8 cellular contexts compared by ENCODE assay signal in the genomic region with DNA sequence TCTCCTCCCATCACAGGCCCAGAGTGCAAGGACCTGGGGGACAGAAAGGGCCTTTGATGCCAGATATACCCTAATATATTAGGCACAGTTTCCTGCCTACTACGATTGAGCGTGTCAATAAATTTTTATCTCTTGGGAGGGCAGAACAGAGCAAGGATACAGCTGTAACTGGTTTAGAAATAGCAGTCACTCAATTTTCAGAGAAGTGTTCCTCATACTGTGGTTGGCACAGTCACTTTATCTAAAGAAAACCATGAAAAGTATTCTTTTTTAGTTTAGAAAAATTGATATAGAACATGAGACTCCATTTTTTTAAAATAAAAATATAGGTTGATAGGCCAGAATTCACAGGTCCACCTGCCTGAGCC. TPM values are rescaled to one million over a fixed set of nuclear protein-coding genes. Genes with fewer than 3 reads are reported as not detected.
DNase-seq lines count a peak whose midpoint lies in the region; ATAC-seq and TF ChIP-seq lines count a peak whose summit lies in the region.

No MANE protein-coding gene starts in this region.

- H3K4me1 Mint-ChIP-seq in endodermal cell: peaks cover 2% of the 10 kb centered on the region

- ATAC-seq in GM18907 (IDR thresholded peaks at IDR 0.05; ENCODE audit: unreplicated experiment): peak; percentile 12
- no peak for ATAC-seq in gastrocnemius medialis

- H3K4me3 ChIP-seq in HUES64 (ENCODE audit: low read length) (peak overlapping the region; percentile 87; the same call in 1 of the 2 replicates), endodermal cell (ENCODE audit: low read length) (peak overlapping the region; percentile 93), gastrocnemius medialis (peak overlapping the region; percentile 63 to 85 (median 76))

- TF ChIP-seq CTCF in endodermal cell (conservative IDR thresholded peaks at IDR 0.05): no peak
- no peak for TF ChIP-seq CTCF in gastrocnemius medialis (IDR thresholded peaks at IDR 0.05 in 4 of 5, conservative IDR thresholded peaks at IDR 0.05 in 1 of 5)

- TF ChIP-seq POLR2A in gastrocnemius medialis (IDR thresholded peaks at IDR 0.05): no peak

- H3K4me1 ChIP-seq in HUES64 (ENCODE audit: insufficient read depth, low read length) (no peaks in the 10 kb centered on the region), endodermal cell (ENCODE audit: control insufficient read depth, insufficient read depth, low read length) (no peaks in the 10 kb centered on the region), gastrocnemius medialis (peaks cover 0 to 5% of the 10 kb centered on the region in 2 donors)

- H3K36me3 Mint-ChIP-seq in endodermal cell (ENCODE audit: low read depth): no peaks in the 10 kb centered on the region

- H3K9ac ChIP-seq in HUES64 (ENCODE audit: low read depth, low read length) (no peak overlapping the region), endodermal cell (ENCODE audit: extremely low read depth, low read length, poor library complexity, severe bottlenecking) (no peak overlapping the region)

- peak overlapping the region; percentile 96 for H3K4me3 Mint-ChIP-seq in endodermal cell

- H3K27me3 Mint-ChIP-seq in endodermal cell (ENCODE audit: insufficient read depth): peaks cover 2% of the 10 kb centered on the region

- H3K9me3 ChIP-seq in HUES64 (ENCODE audit: insufficient read depth, low read depth, low read length): peaks cover 4% of the 10 kb centered on the region; the same call in 1 of the 2 replicates
- no peaks in the 10 kb centered on the region for H3K9me3 ChIP-seq in endodermal cell (ENCODE audit: control insufficient read depth, low read length)
- peaks cover 0 to 23% (median 0%) of the 10 kb centered on the region in 3 donors for H3K9me3 ChIP-seq in gastrocnemius medialis

- H3K36me3 ChIP-seq in HUES64 (ENCODE audit: insufficient read depth, low read length) (peaks cover 5% of the 10 kb centered on the region), endodermal cell (ENCODE audit: control insufficient read depth, insufficient read depth, low read length) (peaks cover 5% of the 10 kb centered on the region), gastrocnemius medialis (peaks cover 0 to 23% of the 10 kb centered on the region in 2 donors)

- H3K27ac Mint-ChIP-seq in endodermal cell: no peak overlapping the region

- DNase-seq in endodermal cell (no peak), gastrocnemius medialis (no peak), NCI-H510A (lab: John Stamatoyannopoulos, UW) (no peak), islet precursor cell (no peak), inferior parietal cortex (ENCODE audit: extremely low spot score) (no peak), NCI-H1930 (lab: John Stamatoyannopoulos, UW) (no peak)

- H3K27me3 ChIP-seq in HUES64 (ENCODE audit: insufficient read depth, low read length): no peaks in the 10 kb centered on the region
- H3K27me3 ChIP-seq in endodermal cell (ENCODE audit: control insufficient read depth, insufficient read depth, low read length, poor library complexity, severe bottlenecking): no peaks in the 10 kb centered on the region
- H3K27me3 ChIP-seq in gastrocnemius medialis: no peaks in the 10 kb centered on the region

- intact Hi-C loops in gastrocnemius medialis (cut with DNase I; ENCODE audit: low total_unique reads): loop anchor here (5.0 kb wide), 2 partner anchors 69 to 224 kb away; a partner anchor contains a TSS

- 92% methylated on average over 2 of the region's 2 CpGs for WGBS in HUES64
- WGBS in endodermal cell (ENCODE audit: insufficient coverage in 1 of 2, insufficient read length in 1 of 2), 2 experiments: 89% methylated on average over 2 of the region's 2 CpGs; no CpG with 5 or more reads in 1 of the 2 experiments

- in situ Hi-C loops in gastrocnemius medialis (cut with MboI; ENCODE audit: low sequenced_read_pairs in 4 of 4): no loop called here

- H3K27ac ChIP-seq in HUES64 (ENCODE audit: low read depth, low read length) (no peak overlapping the region), endodermal cell (ENCODE audit: low read depth, low read length) (no peak overlapping the region), gastrocnemius medialis (peak overlapping the region; percentile 77 to 83 (median 80))

- H3K9me3 Mint-ChIP-seq in endodermal cell: peaks cover 7% of the 10 kb centered on the region

RNA-seq across cellular contexts. Expression of a gene that starts 0.5 kb away (rescaled TPM):
- polyA plus RNA-seq in HUES64 (2013, experiment 1 of 2): 4.5 TPM
- polyA plus RNA-seq in HUES64 (2013, experiment 2 of 2): 7.5 TPM
- 10 to 100 TPM in 1 of 2 donors, 1 to 10 TPM in 1; 9.7 to 12.7 TPM for total RNA-seq in endodermal cell
- 12.0 TPM for polyA plus RNA-seq in endodermal cell (2013, experiment 1 of 2)
- 8.7 TPM for polyA plus RNA-seq in endodermal cell (2013, experiment 2 of 2)
- total RNA-seq in gastrocnemius medialis: 1 to 10 TPM in 3 of 4 donors, under 1 TPM in 1; 0.97 to 2.0 (median 1.6) TPM

RNA-seq across cellular contexts. Expression of a gene that starts 19.2 kb away (rescaled TPM):
- polyA plus RNA-seq in HUES64 (2013, experiment 1 of 2): 2.1 TPM
- polyA plus RNA-seq in HUES64 (2013, experiment 2 of 2): 1.5 TPM
- total RNA-seq in endodermal cell (1 to 10 TPM; 3.8 to 5.7 TPM), gastrocnemius medialis (1 to 10 TPM in 2 of 4 donors, under 1 TPM in 1, not detected in 1; 0.78 to 4.5 (median 4.5) TPM)
- polyA plus RNA-seq in endodermal cell (2013, experiment 1 of 2): 3.2 TPM
- polyA plus RNA-seq in endodermal cell (2013, experiment 2 of 2): 3.6 TPM

RNA-seq across cellular contexts. Expression of a gene that starts 32.5 kb away (rescaled TPM):
- 2.4 TPM for polyA plus RNA-seq in HUES64 (2013, experiment 1 of 2)
- polyA plus RNA-seq in HUES64 (2013, experiment 2 of 2): 3.2 TPM
- 10 to 100 TPM; 11.5 to 11.8 TPM for total RNA-seq in endodermal cell
- 4.7 TPM for polyA plus RNA-seq in endodermal cell (2013, experiment 1 of 2)
- polyA plus RNA-seq in endodermal cell (2013, experiment 2 of 2): 5.0 TPM
- 10 to 100 TPM in 1 of 4 donors, 1 to 10 TPM in 1, under 1 TPM in 2; 0.76 to 15.3 (median 0.96) TPM for total RNA-seq in gastrocnemius medialis

RNA-seq across cellular contexts. Expression of a gene that starts 41.7 kb away (rescaled TPM):
- polyA plus RNA-seq in HUES64 (2013, experiment 1 of 2): 3.5 TPM
- 4.8 TPM for polyA plus RNA-seq in HUES64 (2013, experiment 2 of 2)
- total RNA-seq in endodermal cell (1 to 10 TPM; 5.0 to 6.0 TPM), gastrocnemius medialis (1 to 10 TPM in 3 of 4 donors, under 1 TPM in 1; 0.56 to 1.6 (median 1.1) TPM)
- polyA plus RNA-seq in endodermal cell (2013, experiment 1 of 2): 8.4 TPM
- 7.0 TPM for polyA plus RNA-seq in endodermal cell (2013, experiment 2 of 2)

RNA-seq across cellular contexts. Expression of a gene that starts 48.4 kb away (rescaled TPM):
- polyA plus RNA-seq in HUES64 (2013, experiment 1 of 2): 12.4 TPM
- polyA plus RNA-seq in HUES64 (2013, experiment 2 of 2): 14.8 TPM
- 10 to 100 TPM; 18.6 to 19.4 TPM for total RNA-seq in endodermal cell
- 16.2 TPM for polyA plus RNA-seq in endodermal cell (2013, experiment 1 of 2)
- polyA plus RNA-seq in endodermal cell (2013, experiment 2 of 2): 11.5 TPM
- 1 to 10 TPM; 2.8 to 7.7 (median 4.0) TPM for total RNA-seq in gastrocnemius medialis

Comparison
In these comparisons a context has a peak if more than half of its experiments do, and no peak if none do; other contexts are left out.
1. H3K27ac ChIP-seq: peak in gastrocnemius medialis (4 of 4); none in HUES64 (single experiment) and endodermal cell (single experiment).
2. Peak in every context shown above with its lines, with median percentiles within 50 percentile points of each other: H3K4me3 ChIP-seq.